ENCODE assay signal across 8 cellular contexts in the genomic region with DNA sequence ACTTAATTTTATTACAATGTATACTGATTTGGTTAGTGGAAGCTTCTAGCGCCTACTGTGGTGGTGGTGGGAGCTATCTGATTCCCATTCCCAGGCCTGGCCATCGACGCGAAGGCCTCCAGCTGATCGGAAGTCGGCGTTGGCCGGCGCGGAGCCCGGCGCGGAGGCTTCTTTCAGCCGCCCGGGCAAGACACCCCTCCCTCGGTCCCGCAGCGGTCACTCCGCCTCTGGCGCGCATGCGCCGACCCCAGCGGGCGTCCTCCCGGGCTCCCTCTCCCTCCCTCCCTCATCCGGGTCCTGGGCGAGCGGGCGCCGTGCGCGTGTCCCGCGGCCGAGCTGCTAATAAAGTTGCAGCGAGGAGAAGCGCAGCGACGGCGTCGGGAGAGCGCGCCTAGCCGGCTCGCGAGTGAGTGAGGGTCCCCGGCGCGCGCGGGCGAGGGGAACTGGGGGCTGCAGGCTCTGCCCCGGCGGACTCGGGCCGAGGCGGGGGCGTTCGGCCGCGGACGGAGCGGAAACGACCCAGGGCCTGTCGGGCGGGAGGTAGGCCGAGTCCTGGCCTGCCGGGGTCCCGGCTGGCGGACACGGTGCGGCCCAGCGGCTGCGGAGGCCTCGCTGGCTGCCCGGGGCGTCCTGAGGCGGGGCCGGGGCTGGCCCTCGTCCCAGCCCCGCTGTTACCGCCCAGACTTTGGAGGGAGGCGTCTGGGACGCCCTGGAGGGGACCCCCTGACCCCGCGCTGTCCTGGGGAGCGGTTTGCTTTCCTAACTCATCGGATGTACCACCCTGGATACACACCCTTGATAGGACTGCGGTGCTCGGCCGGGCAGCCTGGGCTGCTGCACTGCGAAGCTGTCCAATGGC. TPM values are rescaled to one million over a fixed set of nuclear protein-coding genes. Genes with fewer than 3 reads are reported as not detected.
DNase-seq lines count a peak whose midpoint lies in the region; ATAC-seq and TF ChIP-seq lines count a peak whose summit lies in the region.

A gene (plus strand): TSS at position 289 of the 859 bp plus-strand sequence. CDS start 20,916 bp downstream, outside the sequence.

- H3K4me1 ChIP-seq in ectodermal cell (ENCODE audit: control insufficient read depth, insufficient read depth, low read length), result peaks cover 14% of the 10 kb centered on the region
- H3K4me1 ChIP-seq in lower lobe of right lung, result peaks cover 33% of the 10 kb centered on the region

- CTCF ChIA-PET in activated CD8-positive, alpha-beta T cell treated with anti-CD3 and anti-CD28 coated beads, Interleukin-2, amount 10 ng/mL, durations not matched to agents 7 days and 5 days (lab: Charles Lee), result interaction anchor here (0.8 to 2.4 kb wide), 4 partner anchors 12 to 50 kb away, joined by 3 to 9 read pairs (median 4); no protein-coding TSS in a partner anchor

- H3K9me3 Mint-ChIP-seq in activated CD8-positive, alpha-beta T cell treated with anti-CD3 and anti-CD28 coated beads, Interleukin-2, amount 10 ng/mL, durations not matched to agents 7 days and 5 days (ENCODE audit: insufficient read depth), result no peaks in the 10 kb centered on the region

- peaks cover 22% of the 10 kb centered on the region for H3K4me1 Mint-ChIP-seq in activated CD8-positive, alpha-beta T cell treated with anti-CD3 and anti-CD28 coated beads, Interleukin-2, amount 10 ng/mL, durations not matched to agents 7 days and 5 days (ENCODE audit: low read depth)

- H3K27ac ChIP-seq in ectodermal cell (ENCODE audit: insufficient read depth, low read depth, low read length, poor library complexity, severe bottlenecking), result peak within 1 kb of the TSS; percentile 83
- H3K27ac ChIP-seq in lower lobe of right lung, result peak within 1 kb of the TSS; percentile 98

- DNase-seq in CD1c-positive myeloid dendritic cell (ENCODE audit: extremely low spot score), result peak; percentile 95
- peak; percentile 95 for DNase-seq in NCI-H774 (lab: John Stamatoyannopoulos, UW)
- DNase-seq in activated CD8-positive, alpha-beta T cell treated with anti-CD3 and anti-CD28 coated beads, Interleukin-2, amount 10 ng/mL, durations not matched to agents 7 days and 5 days, result peak; percentile 87
- DNase-seq in lower lobe of right lung, result peak; percentile 96
- peak; percentile 39 to 47 (median 42) for DNase-seq in stimulated activated CD4-positive, alpha-beta T cell treated with anti-CD3 and anti-CD28 coated beads, TNF-alpha, amount 100 ng/mL, for 1 hour (ENCODE audit: low read depth in 3 of 3, low spot score in 1 of 3)

- H3K36me3 ChIP-seq in ectodermal cell (ENCODE audit: control insufficient read depth, insufficient read depth, low read length) (no peaks in the 10 kb centered on the region), lower lobe of right lung (no peaks in the 10 kb centered on the region)

- H3K4me3 Mint-ChIP-seq in activated CD8-positive, alpha-beta T cell treated with anti-CD3 and anti-CD28 coated beads, Interleukin-2, amount 10 ng/mL, durations not matched to agents 7 days and 5 days, result peak within 1 kb of the TSS; percentile 89

- ATAC-seq in GM19372 (IDR thresholded peaks at IDR 0.05; ENCODE audit: low read depth, unreplicated experiment) (peak; percentile 95), HG03521 (IDR thresholded peaks at IDR 0.05; ENCODE audit: unreplicated experiment) (peak; percentile 92), lower lobe of right lung (peak; percentile 99)
- peak; percentile 92 for ATAC-seq in activated CD8-positive, alpha-beta T cell treated with anti-CD3 and anti-CD28 coated beads, Interleukin-2, amount 10 ng/mL, durations not matched to agents 7 days and 5 days

- WGBS in ectodermal cell, 2 experiments, result 0% methylated on average over 93 of the region's 93 CpGs

- peak within 1 kb of the TSS; percentile 97 for H3K4me3 ChIP-seq in ectodermal cell (ENCODE audit: insufficient read depth, low read depth, low read length)
- H3K4me3 ChIP-seq in lower lobe of right lung, result peak within 1 kb of the TSS; percentile 96

- no peaks in the 10 kb centered on the region for H3K9me3 ChIP-seq in ectodermal cell (ENCODE audit: control insufficient read depth, low read length)
- no peaks in the 10 kb centered on the region for H3K9me3 ChIP-seq in lower lobe of right lung

- H3K27me3 ChIP-seq in ectodermal cell (ENCODE audit: control insufficient read depth, insufficient read depth, low read length, poor library complexity, severe bottlenecking) (peaks cover 3% of the 10 kb centered on the region), lower lobe of right lung (ENCODE audit: low read depth) (no peaks in the 10 kb centered on the region)

- POLR2A ChIA-PET in activated CD8-positive, alpha-beta T cell treated with anti-CD3 and anti-CD28 coated beads, Interleukin-2, amount 10 ng/mL, durations not matched to agents 7 days and 5 days (lab: Charles Lee), result interaction anchor here (1.4 kb wide), 2 partner anchors 13 to 24 kb away, joined by 4 to 5 read pairs; no protein-coding TSS in a partner anchor

- intact Hi-C loops in lower lobe of right lung (cut with DNase I), result no loop called here

- H3K27me3 Mint-ChIP-seq in activated CD8-positive, alpha-beta T cell treated with anti-CD3 and anti-CD28 coated beads, Interleukin-2, amount 10 ng/mL, durations not matched to agents 7 days and 5 days (ENCODE audit: low read depth), result peaks cover 20% of the 10 kb centered on the region

- peak within 1 kb of the TSS; percentile 83 for H3K27ac Mint-ChIP-seq in activated CD8-positive, alpha-beta T cell treated with anti-CD3 and anti-CD28 coated beads, Interleukin-2, amount 10 ng/mL, durations not matched to agents 7 days and 5 days

- no peaks in the 10 kb centered on the region for H3K36me3 Mint-ChIP-seq in activated CD8-positive, alpha-beta T cell treated with anti-CD3 and anti-CD28 coated beads, Interleukin-2, amount 10 ng/mL, durations not matched to agents 7 days and 5 days (ENCODE audit: low read depth)

- TF ChIP-seq CTCF in lower lobe of right lung (IDR thresholded peaks at IDR 0.05), result no peak

RNA-seq across cellular contexts. Expression of the gene that starts here (rescaled TPM):
- total RNA-seq in activated CD8-positive, alpha-beta T cell treated with anti-CD3 and anti-CD28 coated beads, Interleukin-2, amount 10 ng/mL, durations not matched to agents 7 days and 5 days, result 10 to 100 TPM; 19.0 to 19.5 TPM
- 46.7 TPM for polyA plus RNA-seq in ectodermal cell (2013, experiment 1 of 4)
- 49.8 TPM for polyA plus RNA-seq in ectodermal cell (2013, experiment 2 of 4)
- 42.7 TPM for polyA plus RNA-seq in ectodermal cell (2013, experiment 3 of 4)
- polyA plus RNA-seq in ectodermal cell (2013, experiment 4 of 4), result 50.3 TPM
- total RNA-seq in lower lobe of right lung, result 61.9 TPM

Comparison
In these comparisons a context has a peak if more than half of its experiments do, and no peak if none do; other contexts are left out.
1. Peak in every context shown above with its lines: DNase-seq, ATAC-seq, H3K4me3 ChIP-seq and H3K27ac ChIP-seq.
2. DNase-seq: peak in every context shown above with its lines; median percentile 96 in lower lobe of right lung; 95 in CD1c-positive myeloid dendritic cell; 95 in NCI-H774; 87 in activated CD8-positive, alpha-beta T cell treated with anti-CD3 and anti-CD28 coated beads, Interleukin-2, amount 10 ng/mL, durations not matched to agents 7 days and 5 days; 42 in stimulated activated CD4-positive, alpha-beta T cell treated with anti-CD3 and anti-CD28 coated beads, TNF-alpha, amount 100 ng/mL, for 1 hour.